In the genomic region with DNA sequence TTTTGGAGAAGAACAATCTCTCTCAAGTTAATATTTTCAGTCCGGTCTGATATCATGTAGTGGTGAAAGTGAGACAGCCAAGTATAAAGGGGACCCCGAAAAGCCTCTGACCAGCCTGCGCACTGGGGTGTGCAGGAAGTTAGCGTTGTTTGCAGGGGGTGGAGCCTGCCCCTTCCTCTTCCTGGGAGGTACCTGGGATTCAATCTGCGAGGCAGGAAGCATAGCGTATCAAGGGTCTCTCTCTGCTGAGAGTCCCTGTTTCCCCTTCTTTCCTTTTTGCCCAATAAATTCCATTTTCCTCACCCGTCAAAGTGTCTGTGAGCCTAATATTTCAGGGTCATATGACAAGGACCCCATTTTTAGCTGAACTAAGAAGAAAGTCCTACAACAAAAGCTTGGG, we compare ENCODE assay signal across 40 cellular contexts.
"Had no signal": no experiment of that assay in that cellular context is flagged by ENCODE, and none has a peak within 500 bp of the region (broad histone marks: within the 10 kb centered on the region; RNA-seq: fewer than 3 reads in every experiment).

No MANE protein-coding gene starts in this region.

- H3K27ac ChIP-seq: adrenal gland, ascending aorta, body of pancreas, brain microvascular endothelial cell, breast epithelium, cardiac muscle cell had no signal

- H3K4me3 ChIP-seq: adrenal gland, ascending aorta, body of pancreas, breast epithelium, cardiac muscle cell had no signal

- H3K27ac Mint-ChIP-seq: activated naive CD4-positive, alpha-beta T cell treated with anti-CD3 and anti-CD28 coated beads for 36 hours; activated naive CD4-positive, alpha-beta T cell treated with anti-CD3 and anti-CD28 coated beads, Interleukin-2, amount 10 ng/mL, durations not matched to agents 7 days and 5 days; activated naive CD4-positive, alpha-beta T cell treated with anti-CD3 and anti-CD28 coated beads, Interleukin-2, amount 50 U/mL, for 24 hours; activated naive CD4-positive, alpha-beta T cell treated with anti-CD3 and anti-CD28 coated beads, Interleukin-2, amount 50 U/mL, for 72 hours; activated naive CD8-positive, alpha-beta T cell; activated naive CD8-positive, alpha-beta T cell treated with anti-CD3 and anti-CD28 coated beads for 36 hours; activated naive CD8-positive, alpha-beta T cell treated with anti-CD3 and anti-CD28 coated beads, Interleukin-2, amount 10 ng/mL, durations not matched to agents 7 days and 5 days; activated naive CD8-positive, alpha-beta T cell treated with anti-CD3 and anti-CD28 coated beads, Interleukin-2, amount 50 U/mL, for 24 hours; activated T-cell treated with anti-CD3 and anti-CD28 coated beads, Interleukin-2, amount 50 U/mL, for 24 hours; activated T-cell treated with anti-CD3 and anti-CD28 coated beads, Interleukin-2, amount 50 U/mL, for 72 hours; activated T-helper 1 cell treated with anti-CD3 and anti-CD28 coated beads, Interleukin-12 subunit alpha, Interleukin-12 subunit beta, Interleukin-2, Interleukin-4 antibody, amounts not matched to agents 30 ng/mL and 10 ng/mL and 1 ng/mL, durations not matched to agents 14 hours and 24 hours and 36 hours; activated T-helper 17 cell treated with anti-CD3 and anti-CD28 coated beads, Interleukin-2, amount 50 U/mL, for 72 hours; activated T-helper 2 cell treated with anti-CD3 and anti-CD28 coated beads, Interferon-gamma antibody, Interleukin-2, Interleukin-4, amounts not matched to agents 10 μg/mL and 5 μg/mL and 100 μg/mL, durations not matched to agents 14 hours and 24 hours and 36 hours; brain had no signal

- H3K4me1 ChIP-seq: adrenal gland, ascending aorta, body of pancreas, breast epithelium had no signal

- H3K36me3 ChIP-seq: adrenal gland, ascending aorta, brain microvascular endothelial cell, breast epithelium, cardiac muscle cell had no signal

- H3K4me3 Mint-ChIP-seq: activated naive CD4-positive, alpha-beta T cell treated with anti-CD3 and anti-CD28 coated beads for 36 hours; activated naive CD4-positive, alpha-beta T cell treated with anti-CD3 and anti-CD28 coated beads, Interleukin-2, amount 10 ng/mL, durations not matched to agents 7 days and 5 days; activated naive CD4-positive, alpha-beta T cell treated with anti-CD3 and anti-CD28 coated beads, Interleukin-2, amount 50 U/mL, for 24 hours; activated naive CD8-positive, alpha-beta T cell; activated naive CD8-positive, alpha-beta T cell treated with anti-CD3 and anti-CD28 coated beads for 36 hours; activated naive CD8-positive, alpha-beta T cell treated with anti-CD3 and anti-CD28 coated beads, Interleukin-2, amount 10 ng/mL, durations not matched to agents 7 days and 5 days; activated naive CD8-positive, alpha-beta T cell treated with anti-CD3 and anti-CD28 coated beads, Interleukin-2, amount 50 U/mL, for 24 hours; activated T-cell treated with anti-CD3 and anti-CD28 coated beads, Interleukin-2, amount 50 U/mL, for 24 hours; activated T-cell treated with anti-CD3 and anti-CD28 coated beads, Interleukin-2, amount 50 U/mL, for 4 hours; activated T-cell treated with anti-CD3 and anti-CD28 coated beads, Interleukin-2, amount 50 U/mL, for 72 hours; activated T-helper 1 cell treated with anti-CD3 and anti-CD28 coated beads, Interleukin-12 subunit alpha, Interleukin-12 subunit beta, Interleukin-2, Interleukin-4 antibody, amounts not matched to agents 30 ng/mL and 10 ng/mL and 1 ng/mL, durations not matched to agents 14 hours and 24 hours and 36 hours; activated T-helper 17 cell treated with anti-CD3 and anti-CD28 coated beads, Interleukin-2, amount 50 U/mL, for 72 hours; brain; central memory CD8-positive, alpha-beta T cell had no signal

- H3K9me3 ChIP-seq: adrenal gland, body of pancreas had no signal

- H3K9me3 Mint-ChIP-seq: central memory CD8-positive, alpha-beta T cell had no signal

- H3K27me3 Mint-ChIP-seq: activated naive CD4-positive, alpha-beta T cell treated with anti-CD3 and anti-CD28 coated beads, Interleukin-2, amount 10 ng/mL, durations not matched to agents 7 days and 5 days; activated naive CD4-positive, alpha-beta T cell treated with anti-CD3 and anti-CD28 coated beads, Interleukin-2, amount 50 U/mL, for 24 hours; activated naive CD8-positive, alpha-beta T cell; activated naive CD8-positive, alpha-beta T cell treated with anti-CD3 and anti-CD28 coated beads for 36 hours; activated naive CD8-positive, alpha-beta T cell treated with anti-CD3 and anti-CD28 coated beads, Interleukin-2, amount 10 ng/mL, durations not matched to agents 7 days and 5 days; activated naive CD8-positive, alpha-beta T cell treated with anti-CD3 and anti-CD28 coated beads, Interleukin-2, amount 50 U/mL, for 24 hours; activated T-cell treated with anti-CD3 and anti-CD28 coated beads, Interleukin-2, amount 50 U/mL, for 24 hours; activated T-helper 17 cell treated with anti-CD3 and anti-CD28 coated beads, Interleukin-2, amount 50 U/mL, for 72 hours; brain; central memory CD8-positive, alpha-beta T cell had no signal

- ATAC-seq: activated naive CD4-positive, alpha-beta T cell treated with anti-CD3 and anti-CD28 coated beads, Interleukin-2, amount 50 U/mL, for 72 hours; activated naive CD8-positive, alpha-beta T cell treated with anti-CD3 and anti-CD28 coated beads, Interleukin-2, amount 50 U/mL, for 24 hours; activated T-cell treated with anti-CD3 and anti-CD28 coated beads, Interleukin-2, amount 50 U/mL, for 4 hours; activated T-cell treated with anti-CD3 and anti-CD28 coated beads, Interleukin-2, amount 50 U/mL, for 72 hours; activated T-helper 17 cell treated with anti-CD3 and anti-CD28 coated beads, Interleukin-2, amount 50 U/mL, for 72 hours; body of pancreas had no signal

- FAIRE-seq: astrocyte, bronchial epithelial cell had no signal

- H3K4me1 Mint-ChIP-seq: activated naive CD4-positive, alpha-beta T cell treated with anti-CD3 and anti-CD28 coated beads, Interleukin-2, amount 10 ng/mL, durations not matched to agents 7 days and 5 days; activated naive CD4-positive, alpha-beta T cell treated with anti-CD3 and anti-CD28 coated beads, Interleukin-2, amount 50 U/mL, for 24 hours; activated naive CD8-positive, alpha-beta T cell treated with anti-CD3 and anti-CD28 coated beads for 36 hours; activated naive CD8-positive, alpha-beta T cell treated with anti-CD3 and anti-CD28 coated beads, Interleukin-2, amount 10 ng/mL, durations not matched to agents 7 days and 5 days; activated naive CD8-positive, alpha-beta T cell treated with anti-CD3 and anti-CD28 coated beads, Interleukin-2, amount 50 U/mL, for 24 hours; activated T-helper 17 cell treated with anti-CD3 and anti-CD28 coated beads, Interleukin-2, amount 50 U/mL, for 72 hours; brain; central memory CD8-positive, alpha-beta T cell had no signal

- DNase-seq: activated effector memory CD4-positive, alpha-beta T cell treated with anti-CD3 and anti-CD28 coated beads, Interleukin-2, amount 50 U/mL, for 16 hours; activated effector memory CD4-positive, alpha-beta T cell treated with Interleukin-2 at 50 U/mL for 16 hours; activated gamma-delta T cell; activated gamma-delta T cell treated with Interleukin-2 at 50 U/mL for 16 hours; activated naive CD4-positive, alpha-beta T cell; activated naive CD4-positive, alpha-beta T cell treated with anti-CD3 and anti-CD28 coated beads for 36 hours; activated naive CD4-positive, alpha-beta T cell treated with anti-CD3 and anti-CD28 coated beads, Interleukin-2, amount 10 ng/mL, durations not matched to agents 7 days and 5 days; activated naive CD4-positive, alpha-beta T cell treated with anti-CD3 and anti-CD28 coated beads, Interleukin-2, amount 50 U/mL, for 16 hours; activated naive CD4-positive, alpha-beta T cell treated with Interleukin-2 at 50 U/mL for 16 hours; activated naive CD8-positive, alpha-beta T cell treated with anti-CD3 and anti-CD28 coated beads for 36 hours; activated naive CD8-positive, alpha-beta T cell treated with anti-CD3 and anti-CD28 coated beads, Interleukin-2, amount 10 ng/mL, durations not matched to agents 7 days and 5 days; activated naive CD8-positive, alpha-beta T cell treated with anti-CD3 and anti-CD28 coated beads, Interleukin-2, amount 50 U/mL, for 24 hours; activated T-cell treated with anti-CD3 and anti-CD28 coated beads, Interleukin-2, amount 50 U/mL, for 1 hour; activated T-cell treated with anti-CD3 and anti-CD28 coated beads, Interleukin-2, amount 50 U/mL, for 24 hours; activated T-cell treated with anti-CD3 and anti-CD28 coated beads, Interleukin-2, amount 50 U/mL, for 4 hours; activated T-cell treated with anti-CD3 and anti-CD28 coated beads, Interleukin-2, amount 50 U/mL, for 48 hours; activated T-cell treated with anti-CD3 and anti-CD28 coated beads, Interleukin-2, amount 50 U/mL, for 72 hours; adrenal gland; amniotic stem cell; amygdala; anterior cingulate cortex; aorta; body of pancreas; brain microvascular endothelial cell; caudate nucleus; central memory CD4-positive, alpha-beta T cell; cerebellar nuclear complex had no signal

- H3K36me3 Mint-ChIP-seq: brain had no signal

- H3K27me3 ChIP-seq: adrenal gland, ascending aorta, body of pancreas, brain microvascular endothelial cell, breast epithelium, cardiac muscle cell had no signal
